In the genomic region with DNA sequence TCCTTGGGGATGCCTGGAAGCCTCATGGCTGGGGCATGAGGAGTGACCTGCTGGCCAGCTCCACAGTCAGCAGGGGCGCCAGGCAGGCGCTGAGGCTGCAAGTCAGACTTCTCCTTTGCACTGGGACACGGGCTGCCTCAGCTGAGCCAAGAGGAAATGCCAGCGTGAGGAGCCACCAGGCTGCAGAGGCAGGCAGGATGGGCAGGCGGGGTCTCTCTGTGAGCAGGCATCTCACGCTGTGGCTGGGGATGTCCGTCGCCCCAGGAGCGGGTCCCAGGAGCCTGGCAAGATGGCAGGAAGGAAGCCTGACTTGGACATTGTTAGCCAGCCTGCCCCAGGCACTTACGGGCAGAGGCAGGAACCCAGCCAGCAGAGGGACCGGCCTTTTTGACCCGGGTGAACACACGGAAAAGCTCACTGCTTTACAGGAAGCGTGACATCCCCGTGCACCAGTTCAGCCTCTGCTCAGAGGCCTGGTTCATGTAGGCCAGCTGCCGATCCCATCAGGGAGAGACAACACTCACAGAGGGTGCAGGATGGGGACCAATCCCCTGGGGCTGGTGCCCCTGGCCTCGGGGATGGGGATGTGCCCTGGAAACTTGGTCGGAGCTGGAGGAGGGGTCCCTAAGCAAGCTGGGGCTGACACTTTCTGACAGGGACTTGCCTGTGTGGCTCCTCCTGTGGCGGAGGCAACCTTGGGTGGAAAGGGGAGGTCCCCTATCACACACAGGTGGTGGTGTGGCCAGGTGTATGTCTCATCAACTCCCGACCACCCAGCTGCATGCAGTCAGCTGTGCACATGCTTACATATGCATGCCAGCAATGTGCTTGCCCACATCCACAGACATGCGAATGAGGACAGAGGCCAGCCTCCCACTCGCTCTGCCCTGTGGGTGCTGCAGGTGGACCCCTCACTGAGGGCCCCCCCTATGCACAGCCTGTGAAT, we compare ENCODE assay signal across 9 cellular contexts. TPM values are rescaled to one million over a fixed set of nuclear protein-coding genes. Genes with fewer than 3 reads are reported as not detected.
A peak's percentile ranks its signal among the peaks of the same experiment; 100 is the strongest.
DNase-seq lines count a peak whose midpoint lies in the region; ATAC-seq and TF ChIP-seq lines count a peak whose summit lies in the region.
"Had no signal": no experiment of that assay in that cellular context is flagged by ENCODE, and none has a peak within 500 bp of the region (broad histone marks: within the 10 kb centered on the region; RNA-seq: fewer than 3 reads in every experiment).

No MANE protein-coding gene starts in this region.

- DNase-seq in MV-4-11 (lab: John Stamatoyannopoulos, UW) (peak; percentile 38), omental fat pad (ENCODE audit: low spot score) (no peak), SJCRH30 (no peak), NCI-H2029 treated with DMSO at 0.1 percent for 48 hours (lab: John Stamatoyannopoulos, UW) (no peak)
- DNase-seq in effector memory CD8-positive, alpha-beta T cell = no peak

- H3K4me1 Mint-ChIP-seq in effector memory CD8-positive, alpha-beta T cell (ENCODE audit: low read depth in 2 of 2) = peaks cover 3 to 20% of the 10 kb centered on the region in 2 donors

- H3K4me3 Mint-ChIP-seq in effector memory CD8-positive, alpha-beta T cell = peak overlapping the region in 1 of 2 donors; percentile 61
- H3K4me3 Mint-ChIP-seq: natural killer cell treated with Interleukin-12 subunit alpha and Interleukin-12 subunit beta and Interleukin-15 and Interleukin-18, amount 100 ng/mL, for 72 hours had no signal

- no peaks in the 10 kb centered on the region for H3K27me3 Mint-ChIP-seq in effector memory CD8-positive, alpha-beta T cell
- H3K27me3 Mint-ChIP-seq: natural killer cell treated with Interleukin-12 subunit alpha and Interleukin-12 subunit beta and Interleukin-15 and Interleukin-18, amount 100 ng/mL, for 72 hours had no signal

- H3K9me3 ChIP-seq in SJCRH30 (replicated peaks) = no peaks in the 10 kb centered on the region

- H3K27me3 ChIP-seq in SJCRH30 = no peaks in the 10 kb centered on the region

- peak overlapping the region; percentile 66 for H3K27ac ChIP-seq in C4-2B
- H3K27ac ChIP-seq in SJCRH30 = no peak overlapping the region

- peak; percentile 56 for ATAC-seq in effector memory CD8-positive, alpha-beta T cell (replicated peaks)
- ATAC-seq in omental fat pad (ENCODE audit: low FRiP score) (peak; percentile 40), HG03025 (IDR thresholded peaks at IDR 0.05; ENCODE audit: low FRiP score, unreplicated experiment) (no peak), GM18517 (IDR thresholded peaks at IDR 0.05; ENCODE audit: unreplicated experiment) (no peak)

- no peak overlapping the region for H3K4me3 ChIP-seq in SJCRH30

- no peak for TF ChIP-seq CTCF in C4-2B (conservative IDR thresholded peaks at IDR 0.05)
- TF ChIP-seq CTCF in omental fat pad (IDR thresholded peaks at IDR 0.05) = no peak

- no peaks in the 10 kb centered on the region for H3K9me3 Mint-ChIP-seq in effector memory CD8-positive, alpha-beta T cell
- H3K9me3 Mint-ChIP-seq: natural killer cell treated with Interleukin-12 subunit alpha and Interleukin-12 subunit beta and Interleukin-15 and Interleukin-18, amount 100 ng/mL, for 72 hours had no signal

- peaks cover 10% of the 10 kb centered on the region for H3K36me3 Mint-ChIP-seq in effector memory CD8-positive, alpha-beta T cell (ENCODE audit: insufficient read depth)
- H3K36me3 Mint-ChIP-seq: natural killer cell treated with Interleukin-12 subunit alpha and Interleukin-12 subunit beta and Interleukin-15 and Interleukin-18, amount 100 ng/mL, for 72 hours had no signal

- H3K36me3 ChIP-seq in SJCRH30 = peaks cover 19% of the 10 kb centered on the region

- no peaks in the 10 kb centered on the region for H3K4me1 ChIP-seq in SJCRH30

- H3K27ac Mint-ChIP-seq in effector memory CD8-positive, alpha-beta T cell = peak overlapping the region; percentile 41 to 69

RNA-seq across cellular contexts. Expression of gene GNB1L, which starts 10.0 kb away (rescaled TPM):
- 1 to 10 TPM; 4.3 to 7.6 (median 6.1) TPM for total RNA-seq in omental fat pad
- 12.3 and 12.6 TPM in 2 replicates for total RNA-seq in SJCRH30 (2014; rRNA removed; shearing (Covaris generic))

RNA-seq across cellular contexts. Expression of gene RTL10, which starts 10.0 kb away (rescaled TPM):
- total RNA-seq in omental fat pad = 10 to 100 TPM in 3 of 4 donors, 1 to 10 TPM in 1; 7.6 to 12.6 (median 10.4) TPM
- total RNA-seq in SJCRH30 (2014; rRNA removed; shearing (Covaris generic)) = 16.2 and 19.1 TPM in 2 replicates

Comparison
In these comparisons a context has a peak if more than half of its experiments do, and no peak if none do; other contexts are left out.
1. ATAC-seq: peak in effector memory CD8-positive, alpha-beta T cell (single experiment) and omental fat pad (single experiment); none in HG03025 (single experiment) and GM18517 (single experiment).